8 cellular contexts compared by ENCODE assay signal in genomic region chr5:140648132-140648432, GRCh38. TPM values are rescaled to one million over a fixed set of nuclear protein-coding genes. Genes with fewer than 3 reads are reported as not detected.
DNase-seq lines count a peak whose midpoint lies in the region; ATAC-seq and TF ChIP-seq lines count a peak whose summit lies in the region.

No MANE protein-coding gene starts in this region.

- peaks cover 7% of the 10 kb centered on the region for H3K4me1 ChIP-seq in KMS-11 (ENCODE audit: low read depth, poor library complexity, severe bottlenecking)

- peak overlapping the region; percentile 48; the same call in 1 of the 2 replicates for H3K9ac ChIP-seq in KMS-11

- H3K4me3 ChIP-seq in KMS-11 (IDR thresholded peaks at IDR 0.05; ENCODE audit: insufficient read depth, low read depth, low read length) (no peak overlapping the region), coronary artery (peak overlapping the region; percentile 98)

- TF ChIP-seq CTCF in CD4-positive, alpha-beta T cell (IDR thresholded peaks at IDR 0.05), result no peak
- no peak for TF ChIP-seq CTCF in KMS-11 (conservative IDR thresholded peaks at IDR 0.05; ENCODE audit: low read depth, low read length)
- TF ChIP-seq CTCF in coronary artery (IDR thresholded peaks at IDR 0.05), result no peak
- TF ChIP-seq CTCF in nephron progenitor cell (IDR thresholded peaks at IDR 0.05), result no peak

- peak overlapping the region; percentile 96 for H3K27ac Mint-ChIP-seq in CD4-positive, alpha-beta T cell
- H3K27ac Mint-ChIP-seq in nephron progenitor cell, result peak overlapping the region; percentile 100

- peak overlapping the region; percentile 62 for H3K4me2 ChIP-seq in KMS-11

- H3K27ac ChIP-seq in CD4-positive, alpha-beta T cell (ENCODE audit: low read depth, low read length), result peak overlapping the region; percentile 96
- peak overlapping the region; percentile 31 for H3K27ac ChIP-seq in KMS-11
- H3K27ac ChIP-seq in coronary artery, result peak overlapping the region; percentile 79 to 96

- intact Hi-C loops in CD4-positive, alpha-beta T cell (cut with DNase I, micrococcal nuclease), result no loop called here

- peak; percentile 27 for ATAC-seq in CD4-positive, alpha-beta T cell (ENCODE audit: poor library complexity)

- peaks cover 5% of the 10 kb centered on the region; the same call in 1 of the 2 replicates for H3K79me2 ChIP-seq in KMS-11 (ENCODE audit: insufficient read depth, low read depth)

- no peaks in the 10 kb centered on the region for H3K9me3 ChIP-seq in CD4-positive, alpha-beta T cell (ENCODE audit: control insufficient read depth, low read length)

- CTCF ChIA-PET in CD4-positive, alpha-beta T cell (lab: Charles Lee), result interaction anchor here (1.2 to 2.2 kb wide), 5 partner anchors 9 to 101 kb away, joined by 4 to 14 read pairs (median 5); partner anchors contain the start of genes EIF4EBP3 and TMCO6

- H2AFZ ChIP-seq in KMS-11 (ENCODE audit: low read depth), result peak overlapping the region; percentile 65; the same call in 1 of the 2 replicates

- peak overlapping the region; percentile 98 for H3K4me3 Mint-ChIP-seq in CD4-positive, alpha-beta T cell
- peak overlapping the region; percentile 100 for H3K4me3 Mint-ChIP-seq in nephron progenitor cell

- H3K9me3 Mint-ChIP-seq in CD4-positive, alpha-beta T cell, result no peaks in the 10 kb centered on the region
- no peaks in the 10 kb centered on the region for H3K9me3 Mint-ChIP-seq in nephron progenitor cell

- DNase-seq in CD4-positive, alpha-beta T cell, result no peak
- no peak for DNase-seq in coronary artery (ENCODE audit: low spot score)
- DNase-seq in nephron progenitor cell, result no peak
- DNase-seq in AG08395 (ENCODE audit: low spot score), result no peak
- DNase-seq in DMS79 (lab: John Stamatoyannopoulos, UW), result no peak
- DNase-seq in SKM-1 treated with dmso at 0.1 percent for 144 hours (lab: John Stamatoyannopoulos, UW; ENCODE audit: unreplicated experiment), result no peak
- DNase-seq in C1 segment of cervical spinal cord (lab: John Stamatoyannopoulos, UW), result no peak

- no peaks in the 10 kb centered on the region for H4K20me1 ChIP-seq in KMS-11 (ENCODE audit: insufficient read depth)

- H3K27me3 ChIP-seq in CD4-positive, alpha-beta T cell (ENCODE audit: control insufficient read depth, insufficient read depth, low read length), result no peaks in the 10 kb centered on the region
- H3K27me3 ChIP-seq in KMS-11 (ENCODE audit: insufficient read depth, low read depth), result no peaks in the 10 kb centered on the region

- POLR2A ChIA-PET in CD4-positive, alpha-beta T cell (lab: Charles Lee), result interaction anchor here (0.5 to 3.5 kb wide), 39 partner anchors 8 to 1087 kb away, joined by 3 to 89 read pairs (median 5); partner anchors contain the start of genes ANKHD1, APBB3, CD14 and DND1

- H3K4me1 Mint-ChIP-seq in CD4-positive, alpha-beta T cell (ENCODE audit: low read depth), result peaks cover 68% of the 10 kb centered on the region
- H3K4me1 Mint-ChIP-seq in nephron progenitor cell, result peaks cover 36% of the 10 kb centered on the region

- H3K27me3 Mint-ChIP-seq in CD4-positive, alpha-beta T cell, result no peaks in the 10 kb centered on the region
- peaks cover 4% of the 10 kb centered on the region for H3K27me3 Mint-ChIP-seq in nephron progenitor cell (ENCODE audit: low read depth, poor library complexity)

- H3K36me3 ChIP-seq in KMS-11 (ENCODE audit: insufficient read depth), result no peaks in the 10 kb centered on the region; the same call in 1 of the 2 replicates

- H3K36me3 Mint-ChIP-seq in CD4-positive, alpha-beta T cell (ENCODE audit: low read depth), result peaks cover 92% of the 10 kb centered on the region
- H3K36me3 Mint-ChIP-seq in nephron progenitor cell (ENCODE audit: low read depth), result peaks cover 47% of the 10 kb centered on the region

RNA-seq across cellular contexts. Expression of gene IK, which starts 0.5 kb away (rescaled TPM):
- 100 to 1,000 TPM; 194 to 207 TPM for total RNA-seq in CD4-positive, alpha-beta T cell

RNA-seq across cellular contexts. Expression of gene NDUFA2, which starts 0.7 kb away (rescaled TPM):
- 10 to 100 TPM; 45.5 to 52.4 TPM for total RNA-seq in CD4-positive, alpha-beta T cell

RNA-seq across cellular contexts. Expression of gene TMCO6, which starts 8.8 kb away (rescaled TPM):
- total RNA-seq in CD4-positive, alpha-beta T cell, result 10 to 100 TPM; 20.9 to 21.1 TPM

RNA-seq across cellular contexts. Expression of gene CD14, which starts 15.1 kb away (rescaled TPM):
- total RNA-seq in CD4-positive, alpha-beta T cell, result 1 to 10 TPM; 1.7 to 2.1 TPM

RNA-seq across cellular contexts. Expression of gene WDR55, which starts 16.6 kb away (rescaled TPM):
- total RNA-seq in CD4-positive, alpha-beta T cell, result 10 to 100 TPM; 40.1 to 42.9 TPM

Comparison
In these comparisons a context has a peak if more than half of its experiments do, and no peak if none do; other contexts are left out.
1. H3K27ac ChIP-seq: peak in every context shown above with its lines; median percentile 96 in CD4-positive, alpha-beta T cell; 88 in coronary artery; 31 in KMS-11.